ENCODE assay signal across 23 cellular contexts in the genomic region with DNA sequence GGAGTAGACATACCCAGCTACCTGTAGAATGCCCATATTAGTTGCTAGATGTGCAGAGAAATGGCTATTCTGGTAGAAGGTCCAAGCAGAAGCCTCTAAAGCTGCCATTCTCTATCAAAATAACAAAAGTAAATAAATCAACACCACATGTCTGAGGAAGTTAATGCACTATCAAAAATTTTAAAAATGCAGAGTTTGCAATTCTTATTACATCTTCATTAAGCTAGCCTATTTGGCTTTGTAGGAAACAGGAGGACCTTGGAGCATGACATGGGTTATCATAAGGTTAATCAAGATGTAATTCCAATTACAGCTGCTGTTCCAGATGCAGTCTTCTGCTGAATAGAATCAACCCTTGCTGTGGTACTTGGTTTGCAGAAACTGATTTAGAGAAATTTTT.
"Had no signal": no experiment of that assay in that cellular context is flagged by ENCODE, and none has a peak within 500 bp of the region (broad histone marks: within the 10 kb centered on the region; RNA-seq: fewer than 3 reads in every experiment).

No MANE protein-coding gene starts in this region.

- H3K4me3 ChIP-seq: Peyer's patch had no signal

- ATAC-seq: activated CD4-positive, alpha-beta T cell treated with anti-CD3 and anti-CD28 coated beads for 36 hours; WTC11 had no signal

- H3K27ac ChIP-seq: Peyer's patch had no signal

- FAIRE-seq: bronchial epithelial cell, TTC549 had no signal

- H3K9me3 ChIP-seq: Peyer's patch had no signal

- H3K4me1 ChIP-seq: Peyer's patch had no signal

- H3K36me3 ChIP-seq: Peyer's patch had no signal

- H3K27me3 ChIP-seq: Peyer's patch had no signal

- DNase-seq: activated CD4-positive, alpha-beta T cell treated with anti-CD3 and anti-CD28 coated beads for 36 hours; activated CD4-positive, alpha-beta T cell treated with anti-CD3 and anti-CD28 coated beads, Interleukin-2, amount 10 ng/mL, durations not matched to agents 7 days and 5 days; activated CD4-positive, alpha-beta T cell treated with anti-CD3 and anti-CD28 coated beads, Interleukin-2, amount 50 U/mL, for 48 hours; activated CD8-positive, alpha-beta memory T cell treated with anti-CD3 and anti-CD28 coated beads, Interleukin-2, amount 50 U/mL, for 4 hours; activated effector memory CD4-positive, alpha-beta T cell treated with Interleukin-2 at 50 U/mL for 16 hours; activated naive CD4-positive, alpha-beta T cell treated with anti-CD3 and anti-CD28 coated beads, Interleukin-2, amount 10 ng/mL, durations not matched to agents 7 days and 5 days; activated naive CD8-positive, alpha-beta T cell treated with anti-CD3 and anti-CD28 coated beads, Interleukin-2, amount 50 U/mL, for 24 hours; activated T-cell treated with anti-CD3 and anti-CD28 coated beads, Interleukin-2, amount 50 U/mL, for 48 hours; anterior cingulate cortex; caudate nucleus; cerebellar nuclear complex; NCI-H1105; NCI-H1417 treated with DMSO at 0.1 percent for 48 hours; NCI-H1930; NCI-H2081 treated with DMSO at 0.1 percent for 48 hours; NCI-H345; NCI-H524 treated with DMSO at 0.1 percent for 48 hours; Peyer's patch; RPMI8226; SHP77 treated with DMSO at 0.1 percent for 48 hours had no signal
